ENCODE assay signal across 16 cellular contexts in the genomic region with DNA sequence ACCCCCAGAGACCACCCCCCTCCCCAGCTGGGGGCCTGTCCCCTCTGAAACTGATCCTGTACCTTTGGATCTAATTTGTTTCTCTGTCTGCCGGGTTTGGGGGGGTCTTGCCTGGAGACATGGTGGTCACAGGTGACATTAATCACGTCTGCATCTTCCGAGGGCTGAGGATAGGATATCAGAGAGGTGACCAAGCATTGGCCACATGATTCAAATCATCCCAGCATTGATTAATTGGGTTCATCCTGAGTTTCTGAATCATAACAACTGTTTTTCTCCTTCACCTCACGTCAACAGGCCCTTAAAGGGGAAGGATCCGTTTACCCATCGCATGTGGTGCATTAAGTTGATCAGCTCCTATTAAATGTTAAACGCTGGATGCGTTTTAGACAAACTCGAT.
"Had no signal": no experiment of that assay in that cellular context is flagged by ENCODE, and none has a peak within 500 bp of the region (broad histone marks: within the 10 kb centered on the region; RNA-seq: fewer than 3 reads in every experiment).

No MANE protein-coding gene starts in this region.

- H3K27ac Mint-ChIP-seq: activated naive CD4-positive, alpha-beta T cell treated with anti-CD3 and anti-CD28 coated beads, Interleukin-2, amount 10 ng/mL, durations not matched to agents 7 days and 5 days; activated T-helper 17 cell treated with anti-CD3 and anti-CD28 coated beads, Interleukin-2, amount 50 U/mL, for 72 hours; effector memory CD8-positive, alpha-beta T cell; immature natural killer cell; nephron progenitor cell; WTC11 had no signal

- H3K36me3 ChIP-seq: sigmoid colon, suprapubic skin had no signal

- ATAC-seq: activated T-helper 17 cell treated with anti-CD3 and anti-CD28 coated beads, Interleukin-2, amount 50 U/mL, for 72 hours; effector memory CD8-positive, alpha-beta T cell; WTC11 had no signal

- H3K4me1 Mint-ChIP-seq: activated naive CD4-positive, alpha-beta T cell treated with anti-CD3 and anti-CD28 coated beads, Interleukin-2, amount 10 ng/mL, durations not matched to agents 7 days and 5 days; activated T-helper 17 cell treated with anti-CD3 and anti-CD28 coated beads, Interleukin-2, amount 50 U/mL, for 72 hours; immature natural killer cell had no signal

- H3K27ac ChIP-seq: epithelial cell of prostate, sigmoid colon, suprapubic skin had no signal

- H3K27me3 Mint-ChIP-seq: activated naive CD4-positive, alpha-beta T cell treated with anti-CD3 and anti-CD28 coated beads, Interleukin-2, amount 10 ng/mL, durations not matched to agents 7 days and 5 days; effector memory CD8-positive, alpha-beta T cell had no signal

- H3K27me3 ChIP-seq: sigmoid colon, suprapubic skin had no signal

- H3K4me1 ChIP-seq: suprapubic skin had no signal

- H3K9me3 ChIP-seq: sigmoid colon, suprapubic skin had no signal

- DNase-seq: activated CD4-positive, alpha-beta T cell treated with anti-CD3 and anti-CD28 coated beads for 48 hours; activated CD8-positive, alpha-beta memory T cell treated with anti-CD3 and anti-CD28 coated beads for 24 hours; activated naive CD4-positive, alpha-beta T cell treated with anti-CD3 and anti-CD28 coated beads, Interleukin-2, amount 10 ng/mL, durations not matched to agents 7 days and 5 days; activated T-cell treated with anti-CD3 and anti-CD28 coated beads for 4 hours; central memory CD4-positive, alpha-beta T cell; effector memory CD8-positive, alpha-beta T cell; glutamatergic neuron; immature natural killer cell; mammary epithelial cell; nephron progenitor cell; sigmoid colon; stimulated activated naive CD4-positive, alpha-beta T cell had no signal

- H3K36me3 Mint-ChIP-seq: activated naive CD4-positive, alpha-beta T cell treated with anti-CD3 and anti-CD28 coated beads, Interleukin-2, amount 10 ng/mL, durations not matched to agents 7 days and 5 days; immature natural killer cell; WTC11 had no signal

- H3K9me3 Mint-ChIP-seq: nephron progenitor cell, WTC11 had no signal

- H3K4me3 Mint-ChIP-seq: activated naive CD4-positive, alpha-beta T cell treated with anti-CD3 and anti-CD28 coated beads, Interleukin-2, amount 10 ng/mL, durations not matched to agents 7 days and 5 days; activated T-helper 17 cell treated with anti-CD3 and anti-CD28 coated beads, Interleukin-2, amount 50 U/mL, for 72 hours; effector memory CD8-positive, alpha-beta T cell; immature natural killer cell; WTC11 had no signal

- H3K4me3 ChIP-seq: sigmoid colon, suprapubic skin had no signal
